Comparison of ENCODE assay signal across 1 cellular context in genomic region chr2:3664925-3665324, GRCh38.
A peak's percentile ranks its signal among the peaks of the same experiment; 100 is the strongest.
TF ChIP-seq lines count a peak whose summit lies in the region.

No MANE protein-coding gene starts in this region.

TF ChIP-seq in HepG2, 621 proteins besides CTCF, POLR2A, EP300 and RAD21:
- TF ChIP-seq ZBTB33 (CRISPR knock-in tag; IDR thresholded peaks at IDR 0.05) (peak; percentile 66; the same call in 1 of the 2 replicates), FOSL2 (CRISPR knock-in tag; IDR thresholded peaks at IDR 0.05) (peak; percentile 72), MAFK (conservative IDR thresholded peaks at IDR 0.05 in 1 of 2, IDR thresholded peaks at IDR 0.05 in 1 of 2; ENCODE audit: low read length in 2 of 2) (peak; percentile 26 to 27; a peak in 1 of 4 replicates), ZBTB2 (CRISPR knock-in tag; IDR thresholded peaks at IDR 0.05; ENCODE audit: low read depth) (no peak)
